ENCODE assay signal across 1 cellular context in genomic region chr12:120684523-120684932, GRCh38.
TF ChIP-seq lines count a peak whose summit lies in the region.

No MANE protein-coding gene starts in this region.

TF ChIP-seq in K562, 482 proteins besides CTCF, POLR2A, EP300 and RAD21:
- TF ChIP-seq TARDBP (IDR thresholded peaks at IDR 0.05) (no peak), ZNF263 (CRISPR knock-in tag; IDR thresholded peaks at IDR 0.05; ENCODE audit: borderline replicate concordance) (no peak), ZNF76 (CRISPR knock-in tag; IDR thresholded peaks at IDR 0.05; ENCODE audit: borderline replicate concordance) (no peak)
